In the genomic region with DNA sequence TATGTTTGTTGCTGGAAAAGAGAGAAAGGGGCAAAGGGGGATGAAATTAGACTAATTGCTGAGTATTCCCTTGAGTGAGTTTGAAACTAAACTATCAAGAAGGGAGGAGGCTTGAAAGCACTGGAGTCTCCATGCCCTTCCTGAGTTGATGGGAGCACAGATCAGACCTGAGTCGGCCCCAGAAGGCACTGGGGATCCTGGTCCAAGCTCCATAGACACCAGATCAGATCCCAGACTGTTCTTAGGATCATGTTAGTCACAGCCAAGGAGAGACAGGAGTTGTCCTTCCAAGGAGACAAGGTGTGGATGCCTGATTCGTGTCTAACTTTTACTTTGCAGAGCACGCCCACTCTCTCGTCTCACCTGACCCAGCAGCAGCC, we compare ENCODE assay signal across 1 cellular context.
TF ChIP-seq lines count a peak whose summit lies in the region.

No MANE protein-coding gene starts in this region.

TF ChIP-seq in HCT116, 20 proteins besides CTCF, POLR2A, EP300 and RAD21 (continued from another document):
- TF ChIP-seq CBX3 (IDR thresholded peaks at IDR 0.05; ENCODE audit: low read depth), result no peak
- TF ChIP-seq ZNF274 (IDR thresholded peaks at IDR 0.05; ENCODE audit: low read depth, low read length), result no peak
- TF ChIP-seq, protein P1, sequence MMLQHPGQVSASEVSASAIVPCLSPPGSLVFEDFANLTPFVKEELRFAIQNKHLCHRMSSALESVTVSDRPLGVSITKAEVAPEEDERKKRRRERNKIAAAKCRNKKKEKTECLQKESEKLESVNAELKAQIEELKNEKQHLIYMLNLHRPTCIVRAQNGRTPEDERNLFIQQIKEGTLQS (IDR thresholded peaks at IDR 0.05), result no peak
- TF ChIP-seq YY1 (IDR thresholded peaks at IDR 0.05; ENCODE audit: extremely low read depth, insufficient replicate concordance, low read depth, low read length), result no peak
- no peak for TF ChIP-seq JUND (IDR thresholded peaks at IDR 0.05)
- TF ChIP-seq, protein P2, sequence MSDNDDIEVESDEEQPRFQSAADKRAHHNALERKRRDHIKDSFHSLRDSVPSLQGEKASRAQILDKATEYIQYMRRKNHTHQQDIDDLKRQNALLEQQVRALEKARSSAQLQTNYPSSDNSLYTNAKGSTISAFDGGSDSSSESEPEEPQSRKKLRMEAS (IDR thresholded peaks at IDR 0.05), result no peak
